ENCODE assay signal across 8 cellular contexts in the genomic region with DNA sequence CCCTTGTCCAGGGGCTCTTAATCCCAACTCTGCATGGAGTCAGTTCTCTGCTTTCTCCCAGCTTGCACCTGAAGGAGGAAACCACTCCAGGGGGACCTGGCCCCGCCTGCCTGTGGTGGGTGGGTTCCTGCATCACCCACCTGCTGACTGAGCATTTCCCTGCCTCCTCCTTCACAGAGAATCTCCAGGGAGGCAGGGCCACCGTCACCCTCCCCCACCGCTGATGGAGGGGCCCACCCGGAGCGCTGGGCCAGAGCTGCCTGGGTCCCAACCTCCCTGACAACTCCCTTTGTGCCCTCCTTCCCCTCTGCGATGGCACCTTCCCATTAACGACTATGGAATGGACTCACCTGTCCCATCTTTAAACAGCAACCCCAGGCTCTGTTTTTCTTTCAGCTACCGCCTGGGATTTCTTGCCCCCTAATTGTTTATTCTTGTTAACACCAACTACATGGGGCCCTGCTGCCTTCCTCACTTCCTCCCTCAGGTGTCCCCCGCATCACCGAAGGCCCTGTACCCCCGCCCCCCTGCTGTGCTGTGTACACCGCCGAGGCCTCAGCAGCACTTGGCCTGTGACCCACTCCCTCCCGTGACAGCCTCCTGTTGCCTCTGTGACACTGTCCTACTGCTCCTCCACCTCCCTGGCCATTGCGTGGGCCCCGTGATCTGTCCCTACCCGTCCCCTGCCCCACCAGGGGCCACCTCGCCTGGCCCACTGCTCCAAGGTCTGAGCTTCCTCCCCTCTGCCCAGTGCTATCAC. TPM values are rescaled to one million over a fixed set of nuclear protein-coding genes. Genes with fewer than 3 reads are reported as not detected.
DNase-seq lines count a peak whose midpoint lies in the region; ATAC-seq and TF ChIP-seq lines count a peak whose summit lies in the region.

No MANE protein-coding gene starts in this region.

- CTCF ChIA-PET in activated CD4-positive, alpha-beta memory T cell treated with anti-CD3 and anti-CD28 coated beads, Interleukin-2, amount 10 ng/mL, durations not matched to agents 7 days and 5 days (lab: Charles Lee) = interaction anchor here (0.7 to 1.6 kb wide), 7 partner anchors 16 to 304 kb away, joined by 3 to 6 read pairs (median 4); partner anchors contain the start of genes AMDHD2, ECI1, TBC1D24 and TRAF7

- POLR2A ChIA-PET in activated CD4-positive, alpha-beta memory T cell treated with anti-CD3 and anti-CD28 coated beads, Interleukin-2, amount 10 ng/mL, durations not matched to agents 7 days and 5 days (lab: Charles Lee) = interaction anchor here (0.9 to 3.1 kb wide), 11 partner anchors 9 to 676 kb away, joined by 3 to 27 read pairs (median 6); partner anchors contain the start of genes CCNF, ECI1, NTN3 and NUBP2

- H3K4me3 ChIP-seq in iPS-18c (ENCODE audit: insufficient read depth, low read depth, low read length) (peak overlapping the region; percentile 87), testis (peak overlapping the region; percentile 49 to 68)

- H3K4me3 Mint-ChIP-seq in activated CD4-positive, alpha-beta T cell treated with anti-CD3 and anti-CD28 coated beads, Interleukin-2, amount 10 ng/mL, durations not matched to agents 24 days and 14 days = peak overlapping the region; percentile 89
- H3K4me3 Mint-ChIP-seq in activated CD4-positive, alpha-beta memory T cell treated with anti-CD3 and anti-CD28 coated beads, Interleukin-2, amount 10 ng/mL, durations not matched to agents 7 days and 5 days = peak overlapping the region; percentile 64

- peaks cover 4% of the 10 kb centered on the region for H3K4me1 Mint-ChIP-seq in activated CD4-positive, alpha-beta T cell treated with anti-CD3 and anti-CD28 coated beads, Interleukin-2, amount 10 ng/mL, durations not matched to agents 24 days and 14 days
- H3K4me1 Mint-ChIP-seq in activated CD4-positive, alpha-beta memory T cell treated with anti-CD3 and anti-CD28 coated beads, Interleukin-2, amount 10 ng/mL, durations not matched to agents 7 days and 5 days = peaks cover 18% of the 10 kb centered on the region

- intact Hi-C loops in activated CD4-positive, alpha-beta T cell treated with anti-CD3 and anti-CD28 coated beads, Interleukin-2, amount 10 ng/mL, durations not matched to agents 24 days and 14 days (cut with micrococcal nuclease) = no loop called here
- intact Hi-C loops in testis (cut with DNase I; ENCODE audit: low total_unique reads) = no loop called here

- peak overlapping the region in 1 of 2 donors; percentile 15 for H3K27ac ChIP-seq in testis

- no peaks in the 10 kb centered on the region for H3K9me3 Mint-ChIP-seq in activated CD4-positive, alpha-beta T cell treated with anti-CD3 and anti-CD28 coated beads, Interleukin-2, amount 10 ng/mL, durations not matched to agents 24 days and 14 days
- H3K9me3 Mint-ChIP-seq in activated CD4-positive, alpha-beta memory T cell treated with anti-CD3 and anti-CD28 coated beads, Interleukin-2, amount 10 ng/mL, durations not matched to agents 7 days and 5 days = no peaks in the 10 kb centered on the region

- H3K36me3 Mint-ChIP-seq in activated CD4-positive, alpha-beta T cell treated with anti-CD3 and anti-CD28 coated beads, Interleukin-2, amount 10 ng/mL, durations not matched to agents 24 days and 14 days (ENCODE audit: low read depth) = peaks cover 22% of the 10 kb centered on the region
- peaks cover 25% of the 10 kb centered on the region for H3K36me3 Mint-ChIP-seq in activated CD4-positive, alpha-beta memory T cell treated with anti-CD3 and anti-CD28 coated beads, Interleukin-2, amount 10 ng/mL, durations not matched to agents 7 days and 5 days (ENCODE audit: low read depth)

- H3K27me3 ChIP-seq in testis = no peaks in the 10 kb centered on the region

- 21 to 24% methylated on average over 17 to 18 of the region's 18 CpGs for WGBS in testis, 2 donors

- TF ChIP-seq CTCF in testis (IDR thresholded peaks at IDR 0.05) = no peak

- no peak for ATAC-seq in HG03280 (IDR thresholded peaks at IDR 0.05; ENCODE audit: unreplicated experiment)

- no peaks in the 10 kb centered on the region for H3K36me3 ChIP-seq in testis (ENCODE audit: low read depth, missing control alignments)

- H3K27me3 Mint-ChIP-seq in activated CD4-positive, alpha-beta T cell treated with anti-CD3 and anti-CD28 coated beads, Interleukin-2, amount 10 ng/mL, durations not matched to agents 24 days and 14 days = no peaks in the 10 kb centered on the region
- H3K27me3 Mint-ChIP-seq in activated CD4-positive, alpha-beta memory T cell treated with anti-CD3 and anti-CD28 coated beads, Interleukin-2, amount 10 ng/mL, durations not matched to agents 7 days and 5 days = no peaks in the 10 kb centered on the region

- peak overlapping the region; percentile 91 for H3K27ac Mint-ChIP-seq in activated CD4-positive, alpha-beta T cell treated with anti-CD3 and anti-CD28 coated beads, Interleukin-2, amount 10 ng/mL, durations not matched to agents 24 days and 14 days
- peak overlapping the region; percentile 73 for H3K27ac Mint-ChIP-seq in activated CD4-positive, alpha-beta memory T cell treated with anti-CD3 and anti-CD28 coated beads, Interleukin-2, amount 10 ng/mL, durations not matched to agents 7 days and 5 days

- peaks cover 14% of the 10 kb centered on the region for H3K4me1 ChIP-seq in testis

- TF ChIP-seq POLR2A in testis (IDR thresholded peaks at IDR 0.05) = no peak

- H3K9me3 ChIP-seq in iPS-18c (ENCODE audit: control insufficient read depth, insufficient read depth, low read length) (no peaks in the 10 kb centered on the region), testis (no peaks in the 10 kb centered on the region)

- DNase-seq in activated CD4-positive, alpha-beta T cell treated with anti-CD3 and anti-CD28 coated beads, Interleukin-2, amount 10 ng/mL, durations not matched to agents 24 days and 14 days = no peak
- DNase-seq in activated CD4-positive, alpha-beta T cell treated with anti-CD3 and anti-CD28 coated beads, Interleukin-2, amount 50 U/mL, for 1 hour = no peak
- DNase-seq in activated CD4-positive, alpha-beta memory T cell treated with anti-CD3 and anti-CD28 coated beads, Interleukin-2, amount 10 ng/mL, durations not matched to agents 7 days and 5 days = no peak
- DNase-seq in testis = no peak
- DNase-seq in globus pallidus (ENCODE audit: low spot score) = no peak
- DNase-seq in SHP77 (lab: John Stamatoyannopoulos, UW) = no peak

RNA-seq across cellular contexts. Expression of gene TEDC2, which starts 0.8 kb away (rescaled TPM):
- total RNA-seq in activated CD4-positive, alpha-beta T cell treated with anti-CD3 and anti-CD28 coated beads, Interleukin-2, amount 10 ng/mL, durations not matched to agents 24 days and 14 days = 40.7 and 41.7 TPM in 2 replicates
- 10 to 100 TPM; 12.5 to 13.9 TPM for total RNA-seq in activated CD4-positive, alpha-beta memory T cell treated with anti-CD3 and anti-CD28 coated beads, Interleukin-2, amount 10 ng/mL, durations not matched to agents 7 days and 5 days
- 10 to 100 TPM; 18.0 to 19.4 TPM for total RNA-seq in testis
- polyA plus RNA-seq in testis (ENCODE audit: insufficient read depth, low read depth, low replicate concordance) = 7.7 TPM

RNA-seq across cellular contexts. Expression of gene NTN3, which starts 12.0 kb away (rescaled TPM):
- total RNA-seq in activated CD4-positive, alpha-beta T cell treated with anti-CD3 and anti-CD28 coated beads, Interleukin-2, amount 10 ng/mL, durations not matched to agents 24 days and 14 days = not detected in 2 replicates
- total RNA-seq in activated CD4-positive, alpha-beta memory T cell treated with anti-CD3 and anti-CD28 coated beads, Interleukin-2, amount 10 ng/mL, durations not matched to agents 7 days and 5 days = not detected
- 1 to 10 TPM; 1.1 to 1.7 TPM for total RNA-seq in testis
- polyA plus RNA-seq in testis (ENCODE audit: insufficient read depth, low read depth, low replicate concordance) = not detected

RNA-seq across cellular contexts. Expression of gene TBC1D24, which starts 15.9 kb away (rescaled TPM):
- 16.6 and 20.9 TPM in 2 replicates for total RNA-seq in activated CD4-positive, alpha-beta T cell treated with anti-CD3 and anti-CD28 coated beads, Interleukin-2, amount 10 ng/mL, durations not matched to agents 24 days and 14 days
- 10 to 100 TPM; 11.4 to 13.7 TPM for total RNA-seq in activated CD4-positive, alpha-beta memory T cell treated with anti-CD3 and anti-CD28 coated beads, Interleukin-2, amount 10 ng/mL, durations not matched to agents 7 days and 5 days
- total RNA-seq in testis = 10 to 100 TPM; 11.2 to 13.5 TPM
- polyA plus RNA-seq in testis (ENCODE audit: insufficient read depth, low read depth, low replicate concordance) = 5.3 TPM

RNA-seq across cellular contexts. Expression of gene CCNF, which starts 29.8 kb away (rescaled TPM):
- total RNA-seq in activated CD4-positive, alpha-beta T cell treated with anti-CD3 and anti-CD28 coated beads, Interleukin-2, amount 10 ng/mL, durations not matched to agents 24 days and 14 days = 44.7 and 45.7 TPM in 2 replicates
- 10 to 100 TPM; 74.5 to 75.8 TPM for total RNA-seq in activated CD4-positive, alpha-beta memory T cell treated with anti-CD3 and anti-CD28 coated beads, Interleukin-2, amount 10 ng/mL, durations not matched to agents 7 days and 5 days
- total RNA-seq in testis = 10 to 100 TPM in 1 of 2 donors, 1 to 10 TPM in 1; 9.4 to 10.8 TPM
- 6.0 TPM for polyA plus RNA-seq in testis (ENCODE audit: insufficient read depth, low read depth, low replicate concordance)

RNA-seq across cellular contexts. Expression of gene ATP6V0C, which starts 54.7 kb away (rescaled TPM):
- 105 and 122 TPM in 2 replicates for total RNA-seq in activated CD4-positive, alpha-beta T cell treated with anti-CD3 and anti-CD28 coated beads, Interleukin-2, amount 10 ng/mL, durations not matched to agents 24 days and 14 days
- total RNA-seq in activated CD4-positive, alpha-beta memory T cell treated with anti-CD3 and anti-CD28 coated beads, Interleukin-2, amount 10 ng/mL, durations not matched to agents 7 days and 5 days = 100 to 1,000 TPM; 112 to 125 TPM
- total RNA-seq in testis = 100 to 1,000 TPM; 180 to 190 TPM
- polyA plus RNA-seq in testis (ENCODE audit: insufficient read depth, low read depth, low replicate concordance) = 182 TPM
